In the genomic region with DNA sequence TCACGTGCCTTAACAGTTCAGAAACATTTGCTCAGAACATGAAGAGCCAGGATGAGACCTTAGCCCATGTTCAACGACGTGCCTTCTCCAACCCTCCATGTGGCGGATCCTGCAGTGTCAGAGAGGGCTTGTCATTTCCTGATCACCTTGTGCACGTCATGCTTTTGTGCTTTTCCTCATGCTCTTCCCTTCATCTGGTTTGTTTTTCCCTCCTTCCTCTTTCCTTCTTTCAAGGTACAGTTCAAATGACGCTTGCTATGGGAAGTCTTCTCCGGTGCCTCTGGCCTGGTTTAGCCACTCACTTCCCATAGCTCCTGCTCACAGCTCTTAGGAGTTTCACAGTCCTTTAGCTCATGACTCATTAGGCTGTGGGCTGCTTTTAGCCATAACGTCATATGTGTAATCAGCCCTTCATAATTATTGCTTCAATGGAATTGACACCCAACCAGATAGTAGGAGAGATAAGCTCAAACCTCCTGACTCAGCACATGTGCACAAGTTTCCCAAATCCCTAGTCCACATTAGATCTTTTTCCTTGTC, we compare ENCODE assay signal across 11 cellular contexts.
DNase-seq lines count a peak whose midpoint lies in the region; ATAC-seq and TF ChIP-seq lines count a peak whose summit lies in the region.
"Had no signal": no experiment of that assay in that cellular context is flagged by ENCODE, and none has a peak within 500 bp of the region (broad histone marks: within the 10 kb centered on the region; RNA-seq: fewer than 3 reads in every experiment).

No MANE protein-coding gene starts in this region.

- H3K4me1 ChIP-seq in body of pancreas (peaks cover 41% of the 10 kb centered on the region), prostate gland (replicated peaks) (no peaks in the 10 kb centered on the region), esophagus muscularis mucosa (peaks cover 0 to 4% (median 0%) of the 10 kb centered on the region in 4 donors)
- H3K4me1 ChIP-seq: suprapubic skin had no signal

- H3K4me3 Mint-ChIP-seq in CD4-positive, alpha-beta T cell: no peak overlapping the region

- no peak for TF ChIP-seq CTCF in body of pancreas (IDR thresholded peaks at IDR 0.05)
- no peak for TF ChIP-seq CTCF in prostate gland (IDR thresholded peaks at IDR 0.05)
- TF ChIP-seq CTCF in CD4-positive, alpha-beta T cell (IDR thresholded peaks at IDR 0.05): no peak
- no peak for TF ChIP-seq CTCF in esophagus muscularis mucosa (IDR thresholded peaks at IDR 0.05)

- no peaks in the 10 kb centered on the region for H3K4me1 Mint-ChIP-seq in CD4-positive, alpha-beta T cell (ENCODE audit: low read depth)

- no peak overlapping the region for H3K27ac Mint-ChIP-seq in CD4-positive, alpha-beta T cell

- intact Hi-C loops in body of pancreas (cut with DNase I) (no loop called here), prostate gland (cut with DNase I) (no loop called here), esophagus muscularis mucosa (cut with DNase I) (no loop called here)
- intact Hi-C loops in CD4-positive, alpha-beta T cell (cut with DNase I, micrococcal nuclease): no loop called here

- H3K4me3 ChIP-seq in body of pancreas (no peak overlapping the region), prostate gland (no peak overlapping the region), esophagus muscularis mucosa (no peak overlapping the region)
- H3K4me3 ChIP-seq: suprapubic skin had no signal

- POLR2A ChIA-PET in CD4-positive, alpha-beta T cell (lab: Charles Lee): no interaction called here

- DNase-seq in GM03348 (ENCODE audit: low spot score): peak; percentile 42
- peak; percentile 79 for DNase-seq in MV-4-11 (lab: John Stamatoyannopoulos, UW)
- DNase-seq in body of pancreas: peak in 3 of 4 donors; percentile 19 to 54 (median 41)
- peak; percentile 72 for DNase-seq in myocyte (ENCODE audit: low read depth)
- no peak for DNase-seq in mesenteric fat pad (ENCODE audit: low spot score)
- DNase-seq in prostate gland (ENCODE audit: low spot score): no peak
- DNase-seq in CD4-positive, alpha-beta T cell: no peak
- DNase-seq in esophagus muscularis mucosa (ENCODE audit: extremely low spot score): no peak
- DNase-seq: activated CD8-positive, alpha-beta memory T cell treated with anti-CD3 and anti-CD28 coated beads for 24 hours; stimulated activated CD4-positive, alpha-beta T cell treated with anti-CD3 and anti-CD28 coated beads, Interleukin-12 subunit alpha, Interleukin-12 subunit beta, amount 100 ng/mL, for 4 hours had no signal

- TF ChIP-seq POLR2A in body of pancreas (IDR thresholded peaks at IDR 0.05) (no peak), prostate gland (IDR thresholded peaks at IDR 0.05) (no peak), esophagus muscularis mucosa (IDR thresholded peaks at IDR 0.05; ENCODE audit: low read depth) (no peak)

- H3K36me3 ChIP-seq in body of pancreas (replicated peaks in 1 of 2; ENCODE audit: insufficient read depth in 1 of 2, low read depth in 2 of 2) (no peaks in the 10 kb centered on the region), prostate gland (no peaks in the 10 kb centered on the region), esophagus muscularis mucosa (no peaks in the 10 kb centered on the region)
- H3K36me3 ChIP-seq: suprapubic skin had no signal

- ATAC-seq in body of pancreas: peak; percentile 60
- ATAC-seq in CD4-positive, alpha-beta T cell (ENCODE audit: poor library complexity): no peak

- WGBS in body of pancreas, 2 donors: 81 to 83% methylated on average over 8 of the region's 8 CpGs
- 84% methylated on average over 8 of the region's 8 CpGs for WGBS in prostate gland
- 89% methylated on average over 8 of the region's 8 CpGs for WGBS in esophagus muscularis mucosa

- no peak for TF ChIP-seq EP300 in esophagus muscularis mucosa (IDR thresholded peaks at IDR 0.05)

- H3K27ac ChIP-seq in body of pancreas (peak overlapping the region in 1 of 4 donors; percentile 1), prostate gland (no peak overlapping the region), esophagus muscularis mucosa (replicated peaks in 1 of 4) (no peak overlapping the region)
- H3K27ac ChIP-seq in CD4-positive, alpha-beta T cell (ENCODE audit: low read depth, low read length): no peak overlapping the region
- H3K27ac ChIP-seq: suprapubic skin had no signal

- CTCF ChIA-PET in CD4-positive, alpha-beta T cell (lab: Charles Lee): no interaction called here

- no peaks in the 10 kb centered on the region for H3K27me3 Mint-ChIP-seq in CD4-positive, alpha-beta T cell

- H3K36me3 Mint-ChIP-seq in CD4-positive, alpha-beta T cell (ENCODE audit: low read depth): no peaks in the 10 kb centered on the region

- no peaks in the 10 kb centered on the region for H3K9me3 ChIP-seq in body of pancreas
- H3K9me3 ChIP-seq in prostate gland: no peaks in the 10 kb centered on the region
- no peaks in the 10 kb centered on the region for H3K9me3 ChIP-seq in CD4-positive, alpha-beta T cell (ENCODE audit: control insufficient read depth, low read length)
- no peaks in the 10 kb centered on the region for H3K9me3 ChIP-seq in esophagus muscularis mucosa
- H3K9me3 ChIP-seq: suprapubic skin had no signal

- H3K27me3 ChIP-seq in body of pancreas: no peaks in the 10 kb centered on the region
- H3K27me3 ChIP-seq in prostate gland (replicated peaks; ENCODE audit: insufficient read depth): no peaks in the 10 kb centered on the region
- no peaks in the 10 kb centered on the region for H3K27me3 ChIP-seq in CD4-positive, alpha-beta T cell (ENCODE audit: control insufficient read depth, insufficient read depth, low read length)
- no peaks in the 10 kb centered on the region for H3K27me3 ChIP-seq in esophagus muscularis mucosa
- H3K27me3 ChIP-seq: suprapubic skin had no signal

- peaks cover 2% of the 10 kb centered on the region for H3K9me3 Mint-ChIP-seq in CD4-positive, alpha-beta T cell

Comparison
In these comparisons a context has a peak if more than half of its experiments do, and no peak if none do; other contexts are left out.
1. DNase-seq: peak in GM03348 (single experiment), MV-4-11 (single experiment), body of pancreas (3 of 4) and myocyte (single experiment); none in mesenteric fat pad (single experiment), prostate gland (single experiment), CD4-positive, alpha-beta T cell (0 of 10) and esophagus muscularis mucosa (single experiment).